ENCODE assay signal across 1 cellular context in genomic region chr9:122930933-122931850, GRCh38.
A peak's percentile ranks its signal among the peaks of the same experiment; 100 is the strongest.
TF ChIP-seq lines count a peak whose summit lies in the region.

ZBTB26 (minus strand) TSS chr9:122931512; CDS start chr9:122919934, 11,578 bp downstream.

TF ChIP-seq in HepG2, 621 proteins besides CTCF, POLR2A, EP300 and RAD21 (continued from another document and continues in another):
- peak; percentile 65 for TF ChIP-seq GMEB1 (CRISPR knock-in tag; IDR thresholded peaks at IDR 0.05; ENCODE audit: borderline replicate concordance)
- no peak for TF ChIP-seq ZNF136 (CRISPR knock-in tag; IDR thresholded peaks at IDR 0.05; ENCODE audit: low read depth)
- peak; percentile 72 for TF ChIP-seq ZBTB40 (IDR thresholded peaks at IDR 0.05)
- TF ChIP-seq ZBTB40 (CRISPR knock-in tag; IDR thresholded peaks at IDR 0.05), result peak; percentile 73
- no peak for TF ChIP-seq MAF1 (CRISPR knock-in tag; IDR thresholded peaks at IDR 0.05; ENCODE audit: borderline replicate concordance)
- 0 out of 2 replicates have a peak, but pooled peaks have one; percentile 90 for TF ChIP-seq ZNF704 (CRISPR knock-in tag; IDR thresholded peaks at IDR 0.05; ENCODE audit: borderline replicate concordance)
- TF ChIP-seq ZZZ3 (CRISPR knock-in tag; IDR thresholded peaks at IDR 0.05; ENCODE audit: borderline replicate concordance), result no peak
- TF ChIP-seq ZNF44 (CRISPR knock-in tag; IDR thresholded peaks at IDR 0.05), result no peak
- TF ChIP-seq PHF8 (CRISPR knock-in tag; IDR thresholded peaks at IDR 0.05), result peak; percentile 99
- 0 out of 2 replicates have a peak, but pooled peaks have one; percentile 72 for TF ChIP-seq FOXM1 (CRISPR knock-in tag; IDR thresholded peaks at IDR 0.05)
- no peak for TF ChIP-seq KDM4B (CRISPR knock-in tag; IDR thresholded peaks at IDR 0.05)
- no peak for TF ChIP-seq RFX1 (IDR thresholded peaks at IDR 0.05)
- no peak for TF ChIP-seq RERE (CRISPR knock-in tag; IDR thresholded peaks at IDR 0.05; ENCODE audit: low read depth)
- TF ChIP-seq ZSCAN9 (CRISPR knock-in tag; IDR thresholded peaks at IDR 0.05; ENCODE audit: borderline replicate concordance), result no peak
- TF ChIP-seq ZNF414 (CRISPR knock-in tag; IDR thresholded peaks at IDR 0.05), result peak; percentile 78; the same call in 1 of the 2 replicates
- no peak for TF ChIP-seq ZNF3 (CRISPR knock-in tag; IDR thresholded peaks at IDR 0.05)
- TF ChIP-seq ATF3 (CRISPR knock-in tag; IDR thresholded peaks at IDR 0.05), result no peak
- TF ChIP-seq SNAPC5 (CRISPR knock-in tag; IDR thresholded peaks at IDR 0.05; ENCODE audit: borderline replicate concordance), result peak; percentile 42; the same call in 1 of the 2 replicates
- TF ChIP-seq USF2 (IDR thresholded peaks at IDR 0.05; ENCODE audit: low read depth, low read length), result 0 out of 2 replicates have a peak, but pooled peaks have one; percentile 53
- peak; percentile 76; the same call in 1 of the 2 replicates for TF ChIP-seq USF2 (CRISPR knock-in tag; IDR thresholded peaks at IDR 0.05; ENCODE audit: borderline replicate concordance)
- no peak; the same call in 1 of the 2 replicates for TF ChIP-seq PPARG (CRISPR knock-in tag; conservative IDR thresholded peaks at IDR 0.05)
- peak; percentile 93 for TF ChIP-seq GATAD1 (CRISPR knock-in tag; IDR thresholded peaks at IDR 0.05)
- no peak for TF ChIP-seq IKZF1 (IDR thresholded peaks at IDR 0.05)
- peak; percentile 51; the same call in 1 of the 2 replicates for TF ChIP-seq SNAPC2 (CRISPR knock-in tag; IDR thresholded peaks at IDR 0.05)
- TF ChIP-seq PHF21A (CRISPR knock-in tag; IDR thresholded peaks at IDR 0.05), result peak; percentile 77
- peak; percentile 82 for TF ChIP-seq ZNF547 (CRISPR knock-in tag; IDR thresholded peaks at IDR 0.05)
- peak; percentile 78 for TF ChIP-seq POLR2G (IDR thresholded peaks at IDR 0.05; ENCODE audit: low read depth, low read length)
- peak; percentile 6 for TF ChIP-seq ZNF781 (CRISPR knock-in tag; IDR thresholded peaks at IDR 0.05; ENCODE audit: borderline replicate concordance, not compliant biosample characterization)
- peak; percentile 43; the same call in 1 of the 2 replicates for TF ChIP-seq ZNF768 (CRISPR knock-in tag; IDR thresholded peaks at IDR 0.05)
- 0 out of 2 replicates have a peak, but pooled peaks have one; percentile 57 for TF ChIP-seq NCOA1 (CRISPR knock-in tag; IDR thresholded peaks at IDR 0.05)
- no peak; the same call in 1 of the 2 replicates for TF ChIP-seq ZNF292 (CRISPR knock-in tag; IDR thresholded peaks at IDR 0.05; ENCODE audit: borderline replicate concordance, low read depth)
- TF ChIP-seq ZNF329 (CRISPR knock-in tag; IDR thresholded peaks at IDR 0.05; ENCODE audit: low read depth), result peak; percentile 94
- TF ChIP-seq SPEN (CRISPR knock-in tag; IDR thresholded peaks at IDR 0.05; ENCODE audit: low read depth), result peak; percentile 88
- TF ChIP-seq TOPORS (CRISPR knock-in tag; IDR thresholded peaks at IDR 0.05), result no peak
- TF ChIP-seq HNRNPL (IDR thresholded peaks at IDR 0.05; ENCODE audit: low read depth, low read length), result peak; percentile 97
- TF ChIP-seq TCF7 (IDR thresholded peaks at IDR 0.05; ENCODE audit: low read depth), result no peak
- no peak for TF ChIP-seq CBX2 (IDR thresholded peaks at IDR 0.05; ENCODE audit: low read depth, low read length)
- TF ChIP-seq CBX2 (CRISPR knock-in tag; IDR thresholded peaks at IDR 0.05; ENCODE audit: low read depth), result no peak
- no peak for TF ChIP-seq RFX3 (CRISPR knock-in tag; IDR thresholded peaks at IDR 0.05)
- no peak for TF ChIP-seq TCF7L2 (IDR thresholded peaks at IDR 0.05; ENCODE audit: low read depth, low read length)
- TF ChIP-seq ZNF207 (IDR thresholded peaks at IDR 0.05; ENCODE audit: borderline replicate concordance), result no peak
- peak; percentile 74 for TF ChIP-seq ZNF746 (CRISPR knock-in tag; IDR thresholded peaks at IDR 0.05)
- TF ChIP-seq MBNL3 (CRISPR knock-in tag; conservative IDR thresholded peaks at IDR 0.05), result no peak
- TF ChIP-seq ZNF143 (CRISPR knock-in tag; IDR thresholded peaks at IDR 0.05), result peak; percentile 74
